Comparison of ENCODE assay signal across 8 cellular contexts in genomic region chr15:68352401-68353062, GRCh38.
A peak's percentile ranks its signal among the peaks of the same experiment; 100 is the strongest.
DNase-seq lines count a peak whose midpoint lies in the region; ATAC-seq, FAIRE-seq and TF ChIP-seq lines count a peak whose summit lies in the region.

No MANE protein-coding gene starts in this region.

- H3K4me1 Mint-ChIP-seq in stimulated activated naive CD8-positive, alpha-beta T cell treated with anti-CD3 and anti-CD28 coated beads, Interleukin-15, Interleukin-2, amounts not matched to agents 100 ng/mL and 50 ng/mL, for 24 hours (ENCODE audit: low read depth), result peaks cover 27% of the 10 kb centered on the region

- H3K27ac ChIP-seq in ascending aorta, result peak overlapping the region; percentile 96 to 98
- H3K27ac ChIP-seq in HepG2 (ENCODE audit: extremely low read length, insufficient read depth, low read length), result no peak overlapping the region

- H2AFZ ChIP-seq in HepG2 (ENCODE audit: low read length), result no peak overlapping the region

- ATAC-seq in HepG2, result no peak
- no peak for ATAC-seq in GM21737 (IDR thresholded peaks at IDR 0.05; ENCODE audit: unreplicated experiment)

- H3K36me3 ChIP-seq in ascending aorta (peaks cover 26 to 62% of the 10 kb centered on the region in 2 donors), HepG2 (replicated peaks in 1 of 2; ENCODE audit: control insufficient read depth in 1 of 2, insufficient read depth in 2 of 2, low read length in 2 of 2) (no peaks in the 10 kb centered on the region)

- peaks cover 18 to 62% of the 10 kb centered on the region in 2 donors for H3K4me1 ChIP-seq in ascending aorta
- H3K4me1 ChIP-seq in HepG2 (ENCODE audit: insufficient read depth, low read length), result no peaks in the 10 kb centered on the region

- no peaks in the 10 kb centered on the region for H3K27me3 Mint-ChIP-seq in stimulated activated naive CD8-positive, alpha-beta T cell treated with anti-CD3 and anti-CD28 coated beads, Interleukin-15, Interleukin-2, amounts not matched to agents 100 ng/mL and 50 ng/mL, for 24 hours

- TF ChIP-seq CTCF in ascending aorta (IDR thresholded peaks at IDR 0.05), result no peak
- TF ChIP-seq CTCF in HepG2 (CRISPR knock-in tag; IDR thresholded peaks at IDR 0.05), result no peak

- intact Hi-C loops in ascending aorta (cut with DNase I) (loop anchor here (1.0 to 5.0 kb wide), 3 partner anchors 14 to 135 kb away; no protein-coding TSS in a partner anchor), HepG2 (cut with micrococcal nuclease; ENCODE audit: unreplicated experiment) (no loop called here)

- H3K9me3 ChIP-seq in ascending aorta, result no peaks in the 10 kb centered on the region
- H3K9me3 ChIP-seq in HepG2 (ENCODE audit: low read length), result no peaks in the 10 kb centered on the region

- WGBS in HepG2 (ENCODE audit: low lambda C conversion rate), result 57% methylated on average over 10 of the region's 10 CpGs

- no peaks in the 10 kb centered on the region for H3K9me3 Mint-ChIP-seq in stimulated activated naive CD8-positive, alpha-beta T cell treated with anti-CD3 and anti-CD28 coated beads, Interleukin-15, Interleukin-2, amounts not matched to agents 100 ng/mL and 50 ng/mL, for 24 hours

- in situ Hi-C loops in HepG2 (cut with HindIII; ENCODE audit: extremely low pct_ligation_motif_present, low pct_unique_long_range_greater_than_20kb), result no loop called here

- no peak for FAIRE-seq in HepG2 (lab: Jason Lieb, UNC)

- CTCF ChIA-PET in HepG2 (lab: Yijun Ruan, JAX; ENCODE audit: low intra/inter-chr PET ratio, low total read pairs), result no interaction called here
- CTCF ChIA-PET in HEK293T (lab: Yijun Ruan, JAX), result interaction anchor here (1.2 kb wide), 1 partner anchor 46 kb away, joined by 3 read pairs; no protein-coding TSS in a partner anchor

- no peak overlapping the region for H3K9ac ChIP-seq in HepG2 (ENCODE audit: insufficient read depth, low read depth, low read length)

- no peak for TF ChIP-seq EP300 in HepG2 (IDR thresholded peaks at IDR 0.05; ENCODE audit: low read depth in 2 of 2, low read length in 2 of 2)
- TF ChIP-seq EP300 in HepG2 (CRISPR knock-in tag; IDR thresholded peaks at IDR 0.05; ENCODE audit: borderline replicate concordance), result no peak

- H3K36me3 Mint-ChIP-seq in stimulated activated naive CD8-positive, alpha-beta T cell treated with anti-CD3 and anti-CD28 coated beads, Interleukin-15, Interleukin-2, amounts not matched to agents 100 ng/mL and 50 ng/mL, for 24 hours (ENCODE audit: low read depth), result no peaks in the 10 kb centered on the region

- H3K79me2 ChIP-seq in HepG2 (ENCODE audit: insufficient read depth, low read length), result no peaks in the 10 kb centered on the region

- peak; percentile 97 for DNase-seq in ELR (ENCODE audit: low read depth)
- DNase-seq in OCI-M1 (lab: John Stamatoyannopoulos, UW), result peak; percentile 46
- DNase-seq in ascending aorta (ENCODE audit: low spot score in 2 of 2), result peak; percentile 81 to 96
- no peak for DNase-seq in HepG2 (ENCODE audit: low spot score)
- no peak for DNase-seq in mesenteric fat pad (ENCODE audit: low spot score)
- no peak for DNase-seq in HEK293T (ENCODE audit: extremely low spot score)

- peak overlapping the region; percentile 82 for H3K27ac Mint-ChIP-seq in stimulated activated naive CD8-positive, alpha-beta T cell treated with anti-CD3 and anti-CD28 coated beads, Interleukin-15, Interleukin-2, amounts not matched to agents 100 ng/mL and 50 ng/mL, for 24 hours

- POLR2A ChIA-PET in HepG2 (lab: Yijun Ruan, JAX), result no interaction called here
- POLR2A ChIA-PET in HEK293T (lab: Yijun Ruan, JAX), result no interaction called here

- TF ChIP-seq POLR2A in HepG2 (IDR thresholded peaks at IDR 0.05; ENCODE audit: insufficient read depth in 1 of 2, low read depth in 2 of 2, low read length in 2 of 2), result no peak

- BruUV-seq in HepG2 (replicated peaks; lab: Mats Ljungman, UMichigan), result no TSS peak

- H3K4me3 Mint-ChIP-seq in stimulated activated naive CD8-positive, alpha-beta T cell treated with anti-CD3 and anti-CD28 coated beads, Interleukin-15, Interleukin-2, amounts not matched to agents 100 ng/mL and 50 ng/mL, for 24 hours, result peak overlapping the region; percentile 6

- H3K27me3 ChIP-seq in ascending aorta (no peaks in the 10 kb centered on the region), HepG2 (ENCODE audit: control insufficient read depth in 1 of 2, insufficient read depth in 2 of 2, low read length in 2 of 2) (peaks cover 2 to 38% of the 10 kb centered on the region in 2 experiments; a peak in 4 of 5 replicates)

- H3K4me2 ChIP-seq in HepG2 (ENCODE audit: low read depth, low read length), result no peak overlapping the region

- no peak overlapping the region for H3K4me3 ChIP-seq in ascending aorta
- H3K4me3 ChIP-seq in HepG2 (replicated peaks in 1 of 3; ENCODE audit: insufficient read depth in 1 of 3, low read depth in 2 of 3, low read length in 3 of 3), result no peak overlapping the region

- TF ChIP-seq RAD21 in HepG2 (CRISPR knock-in tag; IDR thresholded peaks at IDR 0.05), result no peak

- H4K20me1 ChIP-seq in HepG2 (ENCODE audit: insufficient read depth, low read length), result no peaks in the 10 kb centered on the region

TF ChIP-seq in HepG2, 621 proteins besides CTCF, POLR2A, EP300 and RAD21 (continues in another document):
- TF ChIP-seq E2F5 (CRISPR knock-in tag; conservative IDR thresholded peaks at IDR 0.05) (no peak), NFE2L2 (IDR thresholded peaks at IDR 0.05; ENCODE audit: low read length) (peak; percentile 7; the same call in 1 of the 2 replicates), ZFP36L1 (CRISPR knock-in tag; IDR thresholded peaks at IDR 0.05) (no peak), GPN1 (CRISPR knock-in tag; IDR thresholded peaks at IDR 0.05; ENCODE audit: borderline replicate concordance) (no peak), TEAD3 (CRISPR knock-in tag; optimal IDR thresholded peaks at IDR 0.05; ENCODE audit: borderline replicate concordance) (no peak)

TF ChIP-seq in HEK293T, 16 proteins besides CTCF, POLR2A, EP300 and RAD21:
- no peak for TF ChIP-seq ARNT (IDR thresholded peaks at IDR 0.05)
- TF ChIP-seq L3MBTL2 (conservative IDR thresholded peaks at IDR 0.05), result no peak
- no peak for TF ChIP-seq FOXM1 (IDR thresholded peaks at IDR 0.05; ENCODE audit: borderline replicate concordance)
- no peak for TF ChIP-seq ZNF384 (IDR thresholded peaks at IDR 0.05)
- TF ChIP-seq NFRKB (IDR thresholded peaks at IDR 0.05), result no peak
- TF ChIP-seq SP1 (IDR thresholded peaks at IDR 0.05), result no peak
- no peak for TF ChIP-seq BHLHE40 (IDR thresholded peaks at IDR 0.05; ENCODE audit: borderline replicate concordance)
- no peak for TF ChIP-seq LEF1 (IDR thresholded peaks at IDR 0.05; ENCODE audit: borderline replicate concordance)

Comparison
In these comparisons a context has a peak if more than half of its experiments do, and no peak if none do; other contexts are left out.
1. DNase-seq: peak in ELR (single experiment), OCI-M1 (single experiment) and ascending aorta (2 of 2); none in HepG2 (single experiment), mesenteric fat pad (single experiment) and HEK293T (single experiment).